Comparison of ENCODE assay signal across 10 cellular contexts in the genomic region with DNA sequence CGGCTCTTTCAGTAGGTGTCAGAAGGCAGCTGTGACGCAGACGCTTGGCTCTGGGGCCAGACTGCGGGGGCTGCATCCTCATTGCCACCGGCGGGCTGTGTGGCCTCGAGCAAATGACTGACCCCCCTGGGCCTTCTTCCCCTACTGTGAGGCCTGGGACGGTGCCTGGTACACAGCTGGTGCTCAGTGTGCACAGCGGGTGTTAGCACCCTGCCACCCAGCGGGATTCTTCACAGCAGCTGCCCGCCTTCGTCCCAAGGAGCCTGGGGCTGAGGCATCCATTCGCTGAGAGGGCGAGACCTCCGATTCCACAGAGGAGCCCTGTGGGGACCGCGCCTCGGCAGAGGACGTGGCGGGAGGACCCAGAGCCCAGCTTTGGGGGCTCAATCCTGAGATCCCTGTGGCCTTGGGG. TPM values are rescaled to one million over a fixed set of nuclear protein-coding genes. Genes with fewer than 3 reads are reported as not detected.
DNase-seq lines count a peak whose midpoint lies in the region; ATAC-seq and TF ChIP-seq lines count a peak whose summit lies in the region.
"Had no signal": no experiment of that assay in that cellular context is flagged by ENCODE, and none has a peak within 500 bp of the region (broad histone marks: within the 10 kb centered on the region; RNA-seq: fewer than 3 reads in every experiment).

No MANE protein-coding gene starts in this region.

- H3K4me1 ChIP-seq in mucosa of rectum (ENCODE audit: control insufficient read depth in 2 of 2, insufficient read depth in 2 of 2, low read length in 2 of 2) (peaks cover 36 to 41% of the 10 kb centered on the region in 2 donors), tibial artery (peaks cover 0 to 24% (median 14%) of the 10 kb centered on the region in 4 donors)

- peak overlapping the region; percentile 84 to 89 for H3K9ac ChIP-seq in mucosa of rectum (ENCODE audit: low read depth in 1 of 2, low read length in 2 of 2)

- no peak for TF ChIP-seq CTCF in activated CD8-positive, alpha-beta T cell treated with anti-CD3 and anti-CD28 coated beads for 36 hours (IDR thresholded peaks at IDR 0.05)
- TF ChIP-seq CTCF in tibial artery (IDR thresholded peaks at IDR 0.05) = no peak

- H3K4me1 Mint-ChIP-seq in activated CD8-positive, alpha-beta T cell treated with anti-CD3 and anti-CD28 coated beads, Interleukin-2, amount 10 ng/mL, durations not matched to agents 7 days and 5 days (ENCODE audit: low read depth) = peaks cover 61% of the 10 kb centered on the region
- peaks cover 39% of the 10 kb centered on the region for H3K4me1 Mint-ChIP-seq in activated CD8-positive, alpha-beta T cell treated with anti-CD3 and anti-CD28 coated beads for 36 hours (ENCODE audit: low read depth)

- no peaks in the 10 kb centered on the region for H3K27me3 Mint-ChIP-seq in activated CD8-positive, alpha-beta T cell treated with anti-CD3 and anti-CD28 coated beads, Interleukin-2, amount 10 ng/mL, durations not matched to agents 7 days and 5 days (ENCODE audit: low read depth)
- no peaks in the 10 kb centered on the region for H3K27me3 Mint-ChIP-seq in activated CD8-positive, alpha-beta T cell treated with anti-CD3 and anti-CD28 coated beads for 36 hours

- no peaks in the 10 kb centered on the region for H3K9me3 ChIP-seq in mucosa of rectum (ENCODE audit: control insufficient read depth in 2 of 2, low read length in 2 of 2)
- H3K9me3 ChIP-seq in tibial artery = no peaks in the 10 kb centered on the region

- intact Hi-C loops in activated CD8-positive, alpha-beta T cell treated with anti-CD3 and anti-CD28 coated beads for 36 hours (cut with micrococcal nuclease) = loop anchor here (10.0 kb wide), 1 partner anchor 142 kb away; the partner anchor contains the start of gene MRGBP
- intact Hi-C loops in tibial artery (cut with DNase I; ENCODE audit: low total_unique reads) = loop anchor here (5.0 kb wide), 1 partner anchor 139 kb away; no protein-coding TSS in a partner anchor

- peak overlapping the region; percentile 83 for H3K27ac ChIP-seq in caudate nucleus (ENCODE audit: low read depth, low read length)
- H3K27ac ChIP-seq in mucosa of rectum (ENCODE audit: low read depth in 2 of 2, low read length in 2 of 2) = peak overlapping the region; percentile 99 to 100
- peak overlapping the region; percentile 80 to 89 for H3K27ac ChIP-seq in tibial artery

- peak overlapping the region; percentile 75 for H3K4me3 Mint-ChIP-seq in activated CD8-positive, alpha-beta T cell treated with anti-CD3 and anti-CD28 coated beads, Interleukin-2, amount 10 ng/mL, durations not matched to agents 7 days and 5 days
- no peak overlapping the region for H3K4me3 Mint-ChIP-seq in activated CD8-positive, alpha-beta T cell treated with anti-CD3 and anti-CD28 coated beads for 36 hours

- POLR2A ChIA-PET in activated CD8-positive, alpha-beta T cell treated with anti-CD3 and anti-CD28 coated beads, Interleukin-2, amount 10 ng/mL, durations not matched to agents 7 days and 5 days (lab: Charles Lee) = interaction anchor here (0.8 kb wide), 1 partner anchor 12 kb away, joined by 3 read pairs; no protein-coding TSS in a partner anchor
- POLR2A ChIA-PET in activated CD8-positive, alpha-beta T cell treated with anti-CD3 and anti-CD28 coated beads for 36 hours (lab: Charles Lee) = interaction anchor here (1.0 kb wide), 1 partner anchor 9 kb away, joined by 4 read pairs; no protein-coding TSS in a partner anchor

- DNase-seq in activated CD8-positive, alpha-beta T cell treated with anti-CD3 and anti-CD28 coated beads, Interleukin-2, amount 10 ng/mL, durations not matched to agents 7 days and 5 days = no peak
- DNase-seq in activated CD8-positive, alpha-beta T cell treated with anti-CD3 and anti-CD28 coated beads for 36 hours = no peak
- DNase-seq in caudate nucleus (lab: John Stamatoyannopoulos, UW) = no peak
- no peak for DNase-seq in tibial artery
- no peak for DNase-seq in NCI-H2107 (lab: John Stamatoyannopoulos, UW)
- DNase-seq in NCI-H524 (lab: John Stamatoyannopoulos, UW) = no peak
- no peak for DNase-seq in AG20443 (ENCODE audit: low spot score)
- DNase-seq: KG1 had no signal

- H3K9me3 Mint-ChIP-seq in activated CD8-positive, alpha-beta T cell treated with anti-CD3 and anti-CD28 coated beads, Interleukin-2, amount 10 ng/mL, durations not matched to agents 7 days and 5 days (ENCODE audit: insufficient read depth) = no peaks in the 10 kb centered on the region
- H3K9me3 Mint-ChIP-seq in activated CD8-positive, alpha-beta T cell treated with anti-CD3 and anti-CD28 coated beads for 36 hours = no peaks in the 10 kb centered on the region
- H3K9me3 Mint-ChIP-seq: nephron had no signal

- H3K36me3 Mint-ChIP-seq in activated CD8-positive, alpha-beta T cell treated with anti-CD3 and anti-CD28 coated beads, Interleukin-2, amount 10 ng/mL, durations not matched to agents 7 days and 5 days (ENCODE audit: low read depth) = peaks cover 60% of the 10 kb centered on the region
- H3K36me3 Mint-ChIP-seq in activated CD8-positive, alpha-beta T cell treated with anti-CD3 and anti-CD28 coated beads for 36 hours (ENCODE audit: low read depth) = peaks cover 29% of the 10 kb centered on the region

- H3K27me3 ChIP-seq in mucosa of rectum (ENCODE audit: control insufficient read depth in 2 of 2, insufficient read depth in 2 of 2, low read length in 2 of 2) (no peaks in the 10 kb centered on the region), tibial artery (peaks cover 0 to 1% of the 10 kb centered on the region in 2 donors)

- CTCF ChIA-PET in activated CD8-positive, alpha-beta T cell treated with anti-CD3 and anti-CD28 coated beads, Interleukin-2, amount 10 ng/mL, durations not matched to agents 7 days and 5 days (lab: Charles Lee) = interaction anchor here (1.4 to 2.9 kb wide), 2 partner anchors 138 to 152 kb away, joined by 4 to 24 read pairs; partner anchors contain the start of gene OGFR
- CTCF ChIA-PET in activated CD8-positive, alpha-beta T cell treated with anti-CD3 and anti-CD28 coated beads for 36 hours (lab: Charles Lee) = interaction anchor here (1.5 kb wide), 1 partner anchor 153 kb away, joined by 4 read pairs; no protein-coding TSS in a partner anchor

- ATAC-seq in activated CD8-positive, alpha-beta T cell treated with anti-CD3 and anti-CD28 coated beads, Interleukin-2, amount 10 ng/mL, durations not matched to agents 7 days and 5 days = no peak
- no peak for ATAC-seq in activated CD8-positive, alpha-beta T cell treated with anti-CD3 and anti-CD28 coated beads for 36 hours

- H3K36me3 ChIP-seq in mucosa of rectum (ENCODE audit: control insufficient read depth in 2 of 2, insufficient read depth in 2 of 2, low read length in 2 of 2) (peaks cover 0 to 2% of the 10 kb centered on the region in 2 donors), tibial artery (no peaks in the 10 kb centered on the region)

- H3K4me3 ChIP-seq in mucosa of rectum (ENCODE audit: low read length in 2 of 2) (peak overlapping the region; percentile 60 to 69), tibial artery (peak overlapping the region; percentile 39 to 40)

- peak overlapping the region; percentile 96 for H3K27ac Mint-ChIP-seq in activated CD8-positive, alpha-beta T cell treated with anti-CD3 and anti-CD28 coated beads, Interleukin-2, amount 10 ng/mL, durations not matched to agents 7 days and 5 days
- no peak overlapping the region for H3K27ac Mint-ChIP-seq in activated CD8-positive, alpha-beta T cell treated with anti-CD3 and anti-CD28 coated beads for 36 hours

RNA-seq across cellular contexts. Expression of gene SLCO4A1, which starts 10.6 kb away (rescaled TPM):
- 10 to 100 TPM; 79.4 to 79.9 TPM for total RNA-seq in activated CD8-positive, alpha-beta T cell treated with anti-CD3 and anti-CD28 coated beads, Interleukin-2, amount 10 ng/mL, durations not matched to agents 7 days and 5 days
- total RNA-seq in activated CD8-positive, alpha-beta T cell treated with anti-CD3 and anti-CD28 coated beads for 36 hours = 10 to 100 TPM; 66.5 to 68.4 TPM

RNA-seq across cellular contexts. Expression of gene NTSR1, which starts 55.7 kb away (rescaled TPM):
- under 1 TPM; 0.13 to 0.21 TPM for total RNA-seq in activated CD8-positive, alpha-beta T cell treated with anti-CD3 and anti-CD28 coated beads, Interleukin-2, amount 10 ng/mL, durations not matched to agents 7 days and 5 days
- not detected for total RNA-seq in activated CD8-positive, alpha-beta T cell treated with anti-CD3 and anti-CD28 coated beads for 36 hours
